ENCODE assay signal across 8 cellular contexts in the genomic region with DNA sequence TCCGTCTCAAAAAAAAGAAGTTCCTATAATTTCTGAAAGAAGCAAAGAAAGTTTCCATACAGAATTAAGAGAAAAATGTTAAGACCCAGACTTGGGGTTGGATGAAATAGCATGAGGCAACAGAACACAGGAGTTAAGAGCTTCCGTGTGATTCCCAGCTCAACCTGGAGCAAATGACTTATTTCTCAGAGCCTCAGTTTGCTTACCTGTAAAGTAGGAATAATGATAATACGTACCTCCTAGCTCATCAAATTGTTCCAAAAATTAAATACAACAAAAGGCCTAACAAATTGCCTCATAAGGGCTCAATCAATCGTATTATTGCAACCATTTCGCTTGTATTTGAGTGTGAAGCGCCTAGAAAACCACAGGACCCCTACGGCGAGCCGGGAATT. TPM values are rescaled to one million over a fixed set of nuclear protein-coding genes. Genes with fewer than 3 reads are reported as not detected.
DNase-seq lines count a peak whose midpoint lies in the region; ATAC-seq and TF ChIP-seq lines count a peak whose summit lies in the region.

No MANE protein-coding gene starts in this region.

- no peaks in the 10 kb centered on the region for H3K36me3 ChIP-seq in gastrocnemius medialis

- TF ChIP-seq POLR2A in gastrocnemius medialis (IDR thresholded peaks at IDR 0.05), result no peak

- H3K4me3 ChIP-seq in fibroblast of villous mesenchyme (ENCODE audit: low read depth, low read length) (peak overlapping the region; percentile 95), gastrocnemius medialis (peak overlapping the region; percentile 84 to 100 (median 97))

- H3K4me1 ChIP-seq in gastrocnemius medialis, result peaks cover 24 to 25% of the 10 kb centered on the region in 2 donors

- no peak for DNase-seq in fibroblast of villous mesenchyme (ENCODE audit: low read depth)
- DNase-seq in gastrocnemius medialis, result no peak
- DNase-seq in iPS-NIHi7 (ENCODE audit: extremely low spot score), result no peak
- no peak for DNase-seq in AG08395 (ENCODE audit: low spot score)
- no peak for DNase-seq in SHP77 treated with DMSO at 0.1 percent for 48 hours (lab: John Stamatoyannopoulos, UW)

- no peaks in the 10 kb centered on the region for H3K27me3 ChIP-seq in gastrocnemius medialis

- in situ Hi-C loops in gastrocnemius medialis (cut with MboI; ENCODE audit: low sequenced_read_pairs in 4 of 4), result loop anchor here in 3 of 4 donors (10.0 to 25.0 kb wide), 2 partner anchors 166 to 168 kb away; no protein-coding TSS in a partner anchor

- intact Hi-C loops in gastrocnemius medialis (cut with DNase I; ENCODE audit: low total_unique reads), result loop anchor here (1.0 kb wide), 1 partner anchor 218 kb away; a partner anchor contains a TSS

- ATAC-seq in GM21447 (IDR thresholded peaks at IDR 0.05; ENCODE audit: unreplicated experiment) (peak; percentile 2), gastrocnemius medialis (no peak), GM18867 (IDR thresholded peaks at IDR 0.05; ENCODE audit: unreplicated experiment) (no peak)

- H3K9me3 ChIP-seq in gastrocnemius medialis, result no peaks in the 10 kb centered on the region

- H3K27ac ChIP-seq in VCaP, result peak overlapping the region; percentile 94
- H3K27ac ChIP-seq in gastrocnemius medialis, result peak overlapping the region; percentile 86 to 93 (median 91)

- TF ChIP-seq CTCF in VCaP (conservative IDR thresholded peaks at IDR 0.05) (no peak), fibroblast of villous mesenchyme (IDR thresholded peaks at IDR 0.05; ENCODE audit: insufficient read depth, low read depth, low read length) (no peak), gastrocnemius medialis (IDR thresholded peaks at IDR 0.05 in 4 of 5, conservative IDR thresholded peaks at IDR 0.05 in 1 of 5) (no peak)

RNA-seq across cellular contexts. Expression of a gene that starts 0.6 kb away (rescaled TPM):
- 27.4 and 38.0 TPM in 2 replicates for total RNA-seq in fibroblast of villous mesenchyme
- 10 to 100 TPM; 13.5 to 20.7 (median 17.5) TPM for total RNA-seq in gastrocnemius medialis

RNA-seq across cellular contexts. Expression of a gene that starts 10.1 kb away (rescaled TPM):
- 41.9 and 45.1 TPM in 2 replicates for total RNA-seq in fibroblast of villous mesenchyme
- total RNA-seq in gastrocnemius medialis, result 10 to 100 TPM; 13.3 to 30.0 (median 17.9) TPM
